ENCODE assay signal across 25 cellular contexts in the genomic region with DNA sequence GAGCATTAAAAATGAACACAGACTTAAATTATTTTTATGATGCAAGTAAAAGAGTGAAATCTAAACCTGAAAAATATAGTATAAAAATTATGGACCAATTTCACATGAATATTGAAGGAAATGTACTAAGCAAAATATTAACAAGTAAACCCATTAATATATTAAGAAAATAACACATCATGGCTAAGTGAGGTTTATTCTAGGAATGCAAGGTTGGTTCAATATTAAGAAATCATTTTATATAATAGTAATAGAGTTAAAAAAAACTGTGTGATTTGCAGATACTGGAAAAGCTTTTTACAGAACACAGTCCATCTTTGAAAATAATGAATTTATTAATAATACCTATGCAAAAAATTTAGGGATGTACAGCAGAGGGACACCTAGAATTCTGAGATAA.
"Had no signal": no experiment of that assay in that cellular context is flagged by ENCODE, and none has a peak within 500 bp of the region (broad histone marks: within the 10 kb centered on the region; RNA-seq: fewer than 3 reads in every experiment).

No MANE protein-coding gene starts in this region.

- DNase-seq: natural killer cell; occipital lobe; ovary; posterior cingulate gyrus; psoas muscle; right cardiac atrium; right lobe of liver; sigmoid colon; small intestine; stimulated activated CD4-positive, alpha-beta T cell treated with anti-CD3 and anti-CD28 coated beads, Interleukin-15, amount 100 ng/mL, for 24 hours; stimulated activated CD4-positive, alpha-beta T cell treated with anti-CD3 and anti-CD28 coated beads, Interleukin-2, amount 100 ng/mL, for 24 hours; stimulated activated CD4-positive, alpha-beta T cell treated with anti-CD3 and anti-CD28 coated beads, Interleukin-2, amount 100 ng/mL, for 48 hours; stimulated activated CD4-positive, alpha-beta T cell treated with anti-CD3 and anti-CD28 coated beads, Interleukin-4, amount 100 ng/mL, for 24 hours; stimulated activated naive B cell treated with anti-CD40 and anti-IgM and Interleukin-4, amounts not matched to agents 10 μg/mL and 1 μg/mL and 100 μg/mL, for 72 hours; stimulated activated naive CD4-positive, alpha-beta T cell treated with Interleukin-2 at 50 U/mL for 16 hours; stomach; thyroid gland; upper lobe of left lung had no signal

- ATAC-seq: natural killer cell; psoas muscle; right cardiac atrium; right lobe of liver; stimulated activated effector memory CD8-positive, alpha-beta T cell treated with anti-CD3 and anti-CD28 coated beads, Interleukin-12 subunit alpha, Interleukin-12 subunit beta, amount 100 ng/mL, for 72 hours; stimulated activated naive B cell treated with anti-CD40 and anti-IgM and Interleukin-4, amounts not matched to agents 10 μg/mL and 1 μg/mL and 100 μg/mL, for 72 hours had no signal

- H3K27ac ChIP-seq: neural progenitor cell, ovary, parathyroid adenoma, psoas muscle, right lobe of liver, sigmoid colon, stomach, thoracic aorta, thyroid gland, tibial nerve, upper lobe of left lung, vagina had no signal

- H3K9me3 ChIP-seq: ovary, psoas muscle, right lobe of liver, sigmoid colon, thoracic aorta, thyroid gland, upper lobe of left lung, vagina had no signal

- FAIRE-seq: small intestine, urothelium cell line had no signal

- H3K9ac ChIP-seq: neural progenitor cell, parathyroid adenoma had no signal

- H3K36me3 ChIP-seq: ovary had no signal

- H3K4me3 ChIP-seq: neural progenitor cell, ovary, psoas muscle, right lobe of liver, sigmoid colon, stomach, thoracic aorta, thyroid gland, tibial nerve, upper lobe of left lung, vagina had no signal
